In genomic region chr1:94966033-94966432, GRCh38 we compare ENCODE assay signal across 35 cellular contexts.
"Had no signal": no experiment of that assay in that cellular context is flagged by ENCODE, and none has a peak within 500 bp of the region (broad histone marks: within the 10 kb centered on the region; RNA-seq: fewer than 3 reads in every experiment).

No MANE protein-coding gene starts in this region.

- H3K9me3 Mint-ChIP-seq: activated B cell treated with CpG ODN at 0.5 μM for 24 hours; activated CD4-positive, alpha-beta memory T cell treated with anti-CD3 and anti-CD28 coated beads for 36 hours; activated naive CD4-positive, alpha-beta T cell treated with anti-CD3 and anti-CD28 coated beads for 36 hours; activated naive CD4-positive, alpha-beta T cell treated with anti-CD3 and anti-CD28 coated beads, Interleukin-2, amount 50 U/mL, for 72 hours; activated T-cell treated with anti-CD3 and anti-CD28 coated beads, Interleukin-2, amount 50 U/mL, for 4 hours; activated T-helper 1 cell treated with anti-CD3 and anti-CD28 coated beads, Interleukin-12 subunit alpha, Interleukin-12 subunit beta, Interleukin-2, Interleukin-4 antibody, amounts not matched to agents 30 ng/mL and 10 ng/mL and 1 ng/mL, durations not matched to agents 14 hours and 24 hours and 36 hours had no signal

- H2AFZ ChIP-seq: PC-9 had no signal

- H3K27ac ChIP-seq: adrenal gland, KMS-11, PC-9, RWPE1, VCaP had no signal

- H3K4me3 ChIP-seq: adrenal gland, PC-9 had no signal

- H3K4me3 Mint-ChIP-seq: activated B cell treated with CpG ODN at 0.5 μM for 24 hours; activated CD4-positive, alpha-beta memory T cell treated with anti-CD3 and anti-CD28 coated beads for 36 hours; activated naive CD4-positive, alpha-beta T cell treated with anti-CD3 and anti-CD28 coated beads for 36 hours; activated T-cell treated with anti-CD3 and anti-CD28 coated beads, Interleukin-2, amount 50 U/mL, for 4 hours; activated T-helper 1 cell treated with anti-CD3 and anti-CD28 coated beads, Interleukin-12 subunit alpha, Interleukin-12 subunit beta, Interleukin-2, Interleukin-4 antibody, amounts not matched to agents 30 ng/mL and 10 ng/mL and 1 ng/mL, durations not matched to agents 14 hours and 24 hours and 36 hours; brain had no signal

- FAIRE-seq: bronchial epithelial cell, RCC 7860 had no signal

- H3K27ac Mint-ChIP-seq: activated B cell treated with CpG ODN at 0.5 μM for 24 hours; activated CD4-positive, alpha-beta memory T cell treated with anti-CD3 and anti-CD28 coated beads for 36 hours; activated naive CD4-positive, alpha-beta T cell treated with anti-CD3 and anti-CD28 coated beads for 36 hours; activated T-helper 1 cell treated with anti-CD3 and anti-CD28 coated beads, Interleukin-12 subunit alpha, Interleukin-12 subunit beta, Interleukin-2, Interleukin-4 antibody, amounts not matched to agents 30 ng/mL and 10 ng/mL and 1 ng/mL, durations not matched to agents 14 hours and 24 hours and 36 hours; brain had no signal

- H3K4me2 ChIP-seq: KMS-11, PC-9 had no signal

- ATAC-seq: activated naive CD4-positive, alpha-beta T cell treated with anti-CD3 and anti-CD28 coated beads, Interleukin-2, amount 50 U/mL, for 72 hours; activated T-cell treated with anti-CD3 and anti-CD28 coated beads, Interleukin-2, amount 50 U/mL, for 4 hours; Right ventricle myocardium inferior had no signal

- DNase-seq: activated B cell treated with CpG ODN at 0.5 μM for 24 hours; activated CD4-positive, alpha-beta memory T cell treated with anti-CD3 and anti-CD28 coated beads for 36 hours; activated CD4-positive, alpha-beta T cell treated with anti-CD3 and anti-CD28 coated beads for 4 hours; activated CD4-positive, alpha-beta T cell treated with anti-CD3 and anti-CD28 coated beads, Interleukin-2, amount 50 U/mL, for 1 hour; activated CD4-positive, CD25-positive, alpha-beta regulatory T cell treated with anti-CD3 and anti-CD28 coated beads, Interleukin-2, amount 50 U/mL, for 72 hours; activated CD8-positive, alpha-beta memory T cell treated with anti-CD3 and anti-CD28 coated beads, Interleukin-2, amount 50 U/mL, for 4 hours; activated gamma-delta T cell treated with Interleukin-2 at 50 U/mL for 16 hours; activated naive CD4-positive, alpha-beta T cell treated with anti-CD3 and anti-CD28 coated beads for 36 hours; activated T-cell treated with anti-CD3 and anti-CD28 coated beads for 4 hours; activated T-cell treated with anti-CD3 and anti-CD28 coated beads, Interleukin-2, amount 50 U/mL, for 4 hours; adrenal gland; anterior cingulate cortex; caudate nucleus; cerebellar nuclear complex; NCI-H1092 treated with DMSO at 0.1 percent for 48 hours; NCI-H1417 treated with DMSO at 0.1 percent for 48 hours; NCI-H187 treated with DMSO at 0.1 percent for 48 hours; NCI-H2081; NCI-H226; NCI-H446 treated with DMSO at 0.1 percent for 48 hours; NCI-H524; NCI-H69; PC-9; T-helper 1 cell; T-helper 2 cell; T-helper 9 cell had no signal

- H3K36me3 ChIP-seq: adrenal gland had no signal

- H3K9me3 ChIP-seq: adrenal gland had no signal

- H3K27me3 Mint-ChIP-seq: activated B cell treated with CpG ODN at 0.5 μM for 24 hours; activated CD4-positive, alpha-beta memory T cell treated with anti-CD3 and anti-CD28 coated beads for 36 hours; brain had no signal

- H3K36me3 Mint-ChIP-seq: activated CD4-positive, alpha-beta memory T cell treated with anti-CD3 and anti-CD28 coated beads for 36 hours; activated naive CD4-positive, alpha-beta T cell treated with anti-CD3 and anti-CD28 coated beads, Interleukin-2, amount 50 U/mL, for 72 hours had no signal
